Comparison of ENCODE assay signal across 1 cellular context in the genomic region with DNA sequence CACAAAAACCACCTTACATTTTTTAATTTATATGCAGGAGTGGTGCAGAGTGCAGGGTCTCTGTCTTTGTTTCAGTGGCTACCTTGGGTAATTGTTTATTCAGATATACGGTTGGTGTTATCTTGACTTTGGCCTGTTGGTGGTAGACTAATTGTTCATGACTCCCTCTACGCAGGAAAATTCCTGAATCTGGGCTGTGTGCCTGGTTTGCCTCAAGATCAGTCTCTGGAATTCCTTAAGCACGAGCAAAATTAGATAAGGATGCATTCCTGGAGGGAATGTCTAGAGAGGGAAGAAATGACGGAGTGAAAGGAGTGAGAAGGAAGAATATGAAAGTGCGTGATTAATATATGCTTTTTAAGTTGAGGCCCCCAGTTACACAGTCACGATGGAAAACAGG.
TF ChIP-seq lines count a peak whose summit lies in the region.

No MANE protein-coding gene starts in this region.

TF ChIP-seq in WTC11, 78 proteins besides CTCF, POLR2A, EP300 and RAD21:
- no peak for TF ChIP-seq NFE2L1 (CRISPR knock-in tag; IDR thresholded peaks at IDR 0.05)
